ENCODE assay signal across 8 cellular contexts in the genomic region with DNA sequence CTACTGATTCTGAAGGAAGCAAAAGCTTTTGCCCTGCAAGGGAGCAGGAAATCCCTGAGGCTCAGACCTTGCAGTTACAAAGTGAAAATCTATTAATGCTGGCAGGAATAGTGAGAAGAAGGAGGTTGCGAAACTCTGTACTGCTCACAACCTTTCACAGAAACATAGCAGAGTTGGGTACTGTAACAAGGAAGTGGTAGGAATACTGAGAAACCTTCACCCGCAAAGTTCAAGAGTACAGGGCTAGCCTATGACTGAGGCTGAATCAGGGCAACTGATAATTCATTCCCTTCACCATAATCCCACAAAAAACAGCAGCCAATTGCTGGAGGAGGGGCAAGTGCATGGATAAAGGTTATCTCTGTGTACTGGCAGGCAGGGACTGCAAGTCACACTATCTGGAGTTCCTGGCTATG. TPM values are rescaled to one million over a fixed set of nuclear protein-coding genes. Genes with fewer than 3 reads are reported as not detected.
DNase-seq lines count a peak whose midpoint lies in the region; ATAC-seq and TF ChIP-seq lines count a peak whose summit lies in the region.

No MANE protein-coding gene starts in this region.

- in situ Hi-C loops in GM23248 (cut with MboI) = loop anchor here (25.0 kb wide), 2 partner anchors 1206 to 1331 kb away; no protein-coding TSS in a partner anchor

- no peak overlapping the region for H3K4me3 Mint-ChIP-seq in osteocyte (ENCODE audit: unreplicated experiment)

- H3K27me3 ChIP-seq in GM23248 (replicated peaks; ENCODE audit: insufficient read depth) = no peaks in the 10 kb centered on the region
- no peaks in the 10 kb centered on the region for H3K27me3 ChIP-seq in psoas muscle (ENCODE audit: insufficient read depth in 3 of 3, low read length in 2 of 3)

- no peaks in the 10 kb centered on the region for H3K79me2 ChIP-seq in GM23248 (ENCODE audit: insufficient read depth)

- H3K36me3 ChIP-seq in GM23248 (ENCODE audit: low read depth) (no peaks in the 10 kb centered on the region), psoas muscle (ENCODE audit: insufficient read depth in 1 of 2, low read depth in 1 of 2) (no peaks in the 10 kb centered on the region)

- no peak for ATAC-seq in psoas muscle

- H3K4me1 ChIP-seq in GM23248 (ENCODE audit: insufficient read depth) (peaks cover 18% of the 10 kb centered on the region), psoas muscle (no peaks in the 10 kb centered on the region)

- H3K4me3 ChIP-seq in GM23248 = no peak overlapping the region
- no peak overlapping the region for H3K4me3 ChIP-seq in fibroblast of pulmonary artery (replicated peaks; ENCODE audit: low read depth, low read length)
- no peak overlapping the region for H3K4me3 ChIP-seq in psoas muscle

- H3K9me3 ChIP-seq in GM23248 (ENCODE audit: low read depth) (no peaks in the 10 kb centered on the region), psoas muscle (peaks cover 12% of the 10 kb centered on the region)

- H3K27ac Mint-ChIP-seq in osteocyte (ENCODE audit: unreplicated experiment) = no peak overlapping the region

- TF ChIP-seq CTCF in fibroblast of pulmonary artery (IDR thresholded peaks at IDR 0.05; ENCODE audit: low read length, missing control alignments) = no peak
- no peak for TF ChIP-seq CTCF in psoas muscle (IDR thresholded peaks at IDR 0.05)
- no peak for TF ChIP-seq CTCF in osteocyte (IDR thresholded peaks at IDR 0.05)

- peaks cover 11% of the 10 kb centered on the region for H3K4me1 Mint-ChIP-seq in osteocyte (ENCODE audit: unreplicated experiment)

- H3K27me3 Mint-ChIP-seq in osteocyte (ENCODE audit: unreplicated experiment) = peaks cover 41% of the 10 kb centered on the region

- WGBS in GM23248 (ENCODE audit: low coverage in 1 of 2, low lambda C conversion rate in 2 of 2, missing lambda C conversion rate in 2 of 2), 2 experiments = 61 to 70% methylated on average over 2 of the region's 2 CpGs
- WGBS in psoas muscle, 3 donors = 84 to 87% (median 85%) methylated on average over 2 of the region's 2 CpGs

- H3F3A ChIP-seq in GM23248 (ENCODE audit: insufficient read depth) = peaks cover 12% of the 10 kb centered on the region; the same call in 1 of the 2 replicates

- peaks cover 2% of the 10 kb centered on the region for H3K36me3 Mint-ChIP-seq in osteocyte (ENCODE audit: unreplicated experiment)

- no peaks in the 10 kb centered on the region for H4K20me1 ChIP-seq in GM23248 (ENCODE audit: insufficient read depth)

- peaks cover 12% of the 10 kb centered on the region for H3K9me3 Mint-ChIP-seq in osteocyte (ENCODE audit: unreplicated experiment)

- DNase-seq in GF-D8 (lab: John Stamatoyannopoulos, UW) (peak; percentile 87), GM23248 (peak; percentile 82), Kasumi-1 (lab: John Stamatoyannopoulos, UW) (peak; percentile 88 to 93), fibroblast of pulmonary artery (ENCODE audit: low read depth) (peak; percentile 73), NCI-H524 (lab: John Stamatoyannopoulos, UW) (no peak), psoas muscle (no peak), osteocyte (ENCODE audit: extremely low spot score, unreplicated experiment) (no peak)
- DNase-seq in stimulated activated CD4-positive, alpha-beta T cell treated with anti-CD3 and anti-CD28 coated beads, Interleukin-2, amount 100 ng/mL, for 24 hours = no peak

- H3K9me2 ChIP-seq in GM23248 (ENCODE audit: insufficient read depth) = no peaks in the 10 kb centered on the region

- H2AFZ ChIP-seq in GM23248 = no peak overlapping the region

- H3K27ac ChIP-seq in GM23248 (peak overlapping the region; percentile 32), psoas muscle (no peak overlapping the region)

- intact Hi-C loops in psoas muscle (cut with DNase I) = no loop called here

- peak overlapping the region; percentile 11 for H3K4me2 ChIP-seq in GM23248 (ENCODE audit: unreplicated experiment)

- H3K9ac ChIP-seq in GM23248 = no peak overlapping the region

RNA-seq across cellular contexts. Expression of a gene that starts 23.9 kb away (rescaled TPM):
- total RNA-seq in GM23248 (2014; rRNA removed; shearing (Covaris generic)) = 25.7 and 32.0 TPM in 2 replicates
- 17.5 and 17.7 TPM in 2 replicates for polyA plus RNA-seq in GM23248 (2016; fragmentation: Nextera tagmentation; extraction: Ambion mirVana)
- 10 to 100 TPM; 11.9 to 20.8 (median 13.5) TPM for total RNA-seq in psoas muscle
- polyA plus RNA-seq in psoas muscle = 10 to 100 TPM in 1 of 3 donors, 1 to 10 TPM in 2; 6.9 to 17.9 (median 7.6) TPM
- 32.8 and 33.0 TPM in 2 replicates for total RNA-seq in osteocyte

Comparison
In these comparisons a context has a peak if more than half of its experiments do, and no peak if none do; other contexts are left out.
1. DNase-seq: peak in GF-D8 (single experiment), GM23248 (single experiment), Kasumi-1 (2 of 2) and fibroblast of pulmonary artery (single experiment); none in NCI-H524 (0 of 2), stimulated activated CD4-positive, alpha-beta T cell treated with anti-CD3 and anti-CD28 coated beads, Interleukin-2, amount 100 ng/mL, for 24 hours (0 of 2), psoas muscle (0 of 2) and osteocyte (single experiment).